7 cellular contexts compared by ENCODE assay signal in the genomic region with DNA sequence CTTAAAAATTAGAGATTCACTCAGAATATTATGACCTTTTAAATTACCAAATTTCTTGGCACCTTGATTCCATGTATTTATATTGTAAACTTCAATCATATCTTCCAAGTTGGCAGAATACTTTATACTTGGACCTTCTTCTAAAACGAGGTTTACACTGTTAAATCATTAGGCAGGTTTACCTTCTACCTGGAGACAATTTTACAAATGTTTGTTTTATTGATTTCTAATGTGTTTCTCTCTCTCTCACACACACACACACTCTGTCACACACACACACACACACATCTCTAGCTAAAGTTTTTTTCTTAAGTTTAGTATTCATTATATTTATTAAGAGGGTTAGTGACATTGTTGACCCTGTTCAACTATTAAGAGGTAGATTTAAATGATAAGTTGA.
"Had no signal": no experiment of that assay in that cellular context is flagged by ENCODE, and none has a peak within 500 bp of the region (broad histone marks: within the 10 kb centered on the region; RNA-seq: fewer than 3 reads in every experiment).

No MANE protein-coding gene starts in this region.

- H3K27ac Mint-ChIP-seq: HFFc6 had no signal

- H3K4me3 Mint-ChIP-seq: HFFc6 had no signal

- DNase-seq: GM23248, GOT3, H7, HFFc6, IMR-90 had no signal

- ATAC-seq: HCT116, K562 had no signal
